ENCODE assay signal across 9 cellular contexts in the genomic region with DNA sequence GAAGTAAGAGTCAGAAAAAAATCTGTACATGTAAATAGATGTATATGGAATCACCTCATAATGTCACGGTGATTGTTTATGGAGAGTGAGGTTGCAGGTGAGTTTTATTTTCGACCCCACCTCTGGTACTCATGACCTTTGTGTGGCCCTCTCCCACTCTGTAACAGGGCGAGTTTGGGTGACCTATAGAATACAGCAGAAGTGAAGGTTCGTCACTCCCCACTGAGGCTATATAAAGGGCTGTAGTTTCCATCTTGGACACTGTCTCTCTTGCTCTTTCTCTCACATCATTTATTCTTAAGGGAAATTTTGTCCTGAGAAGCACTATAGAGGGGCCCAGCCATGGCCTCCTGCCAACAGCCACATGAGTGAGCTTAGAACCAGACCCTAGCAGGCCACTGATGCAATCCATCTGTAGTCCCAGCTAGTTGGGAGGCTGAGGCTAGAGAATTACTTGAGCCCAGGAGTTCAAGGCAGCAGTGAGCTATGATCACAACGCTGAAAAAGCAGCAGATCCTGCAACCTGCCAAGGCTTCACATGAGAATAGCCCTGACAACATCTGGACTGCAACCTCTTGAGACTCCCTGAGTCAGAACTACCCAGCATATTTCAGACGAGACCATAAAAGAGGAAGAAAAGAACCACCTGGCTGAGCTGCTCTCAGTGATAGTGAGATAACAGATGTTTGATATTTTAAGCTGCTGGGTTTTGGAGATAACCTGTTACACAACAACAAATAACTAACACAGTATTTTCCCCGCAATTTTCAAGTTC.
DNase-seq lines count a peak whose midpoint lies in the region; ATAC-seq and TF ChIP-seq lines count a peak whose summit lies in the region.
"Had no signal": no experiment of that assay in that cellular context is flagged by ENCODE, and none has a peak within 500 bp of the region (broad histone marks: within the 10 kb centered on the region; RNA-seq: fewer than 3 reads in every experiment).

No MANE protein-coding gene starts in this region.

- DNase-seq in HCEC 1CT (peak; percentile 68), Kasumi-1 (lab: John Stamatoyannopoulos, UW) (peak; percentile 74 to 83), islet precursor cell (peak; percentile 44), left lung (no peak), inferior parietal cortex (ENCODE audit: extremely low spot score) (no peak), omental fat pad (ENCODE audit: low spot score) (no peak), NCI-H2107 (lab: John Stamatoyannopoulos, UW) (no peak)

- no peaks in the 10 kb centered on the region for H3K9me3 ChIP-seq in left lung
- H3K9me3 ChIP-seq: thoracic aorta had no signal

- H3K4me1 ChIP-seq in left lung: peaks cover 0 to 18% of the 10 kb centered on the region in 2 donors

- H3K27ac ChIP-seq in left lung: no peak overlapping the region
- H3K27ac ChIP-seq: thoracic aorta had no signal

- H3K36me3 ChIP-seq in left lung: no peaks in the 10 kb centered on the region
- H3K36me3 ChIP-seq: thoracic aorta had no signal

- H3K27me3 ChIP-seq in left lung: no peaks in the 10 kb centered on the region

- TF ChIP-seq CTCF in left lung (IDR thresholded peaks at IDR 0.05) (no peak), omental fat pad (IDR thresholded peaks at IDR 0.05) (no peak)

- H3K4me3 ChIP-seq in left lung: no peak overlapping the region
- H3K4me3 ChIP-seq: thoracic aorta had no signal

- ATAC-seq in GM18520 (IDR thresholded peaks at IDR 0.05; ENCODE audit: unreplicated experiment) (peak; percentile 63), left lung (no peak), omental fat pad (ENCODE audit: low FRiP score) (no peak)

- intact Hi-C loops in left lung (cut with DNase I): loop anchor here in 1 of 2 donors (5.0 kb wide), 1 partner anchor 127 kb away; no protein-coding TSS in a partner anchor

Comparison
In these comparisons a context has a peak if more than half of its experiments do, and no peak if none do; other contexts are left out.
1. DNase-seq: peak in HCEC 1CT (single experiment), Kasumi-1 (2 of 2) and islet precursor cell (single experiment); none in left lung (0 of 2), inferior parietal cortex (single experiment), omental fat pad (single experiment) and NCI-H2107 (single experiment).